Comparison of ENCODE assay signal across 6 cellular contexts in genomic region chr1:17468357-17469265, GRCh38. TPM values are rescaled to one million over a fixed set of nuclear protein-coding genes. Genes with fewer than 3 reads are reported as not detected.
DNase-seq lines count a peak whose midpoint lies in the region; ATAC-seq and TF ChIP-seq lines count a peak whose summit lies in the region.
"Not testable (repeated sequence)": the region's sequence is repeated elsewhere in the genome, so short reads cannot be mapped to it uniquely, and the experiment has no call there.

No MANE protein-coding gene starts in this region.

- not testable (repeated sequence) for H3K36me3 ChIP-seq in GM23338 (ENCODE audit: insufficient read depth); HUES6 (ENCODE audit: control insufficient read depth, insufficient read depth, low read length); endodermal cell (ENCODE audit: control insufficient read depth, insufficient read depth, low read length); iPS-20b (ENCODE audit: insufficient read depth, low read depth, low read length)

- CTCF ChIA-PET in RWPE1 (lab: Yijun Ruan, JAX) (interaction anchor here (0.6 kb wide), 1 partner anchor 8 kb away, joined by 4 read pairs; no protein-coding TSS in a partner anchor), WTC11 (lab: Charles Lee) (interaction anchor here (1.1 to 4.4 kb wide), 6 partner anchors 8 to 107 kb away, joined by 3 to 32 read pairs (median 6); no protein-coding TSS in a partner anchor)

- WGBS in endodermal cell (ENCODE audit: insufficient coverage in 1 of 2, insufficient read length in 1 of 2), 2 experiments = 91 to 92% methylated on average over 14 to 16 of the region's 16 CpGs

- H3K4me1 ChIP-seq in GM23338 (ENCODE audit: insufficient read depth) (peaks cover 17% of the 10 kb centered on the region), HUES6 (ENCODE audit: control insufficient read depth, insufficient read depth, low read length) (peaks cover 27% of the 10 kb centered on the region)
- not testable (repeated sequence) for H3K4me1 ChIP-seq in endodermal cell (ENCODE audit: control insufficient read depth, insufficient read depth, low read length); iPS-20b (ENCODE audit: insufficient read depth, low read length)

- H3K4me3 ChIP-seq in GM23338 = peak overlapping the region; percentile 14; the same call in 1 of the 2 replicates
- 0 out of 2 replicates have a peak overlapping the region, but pooled peaks have one; percentile 2 for H3K4me3 ChIP-seq in HUES6 (ENCODE audit: low read depth, low read length)
- not testable (repeated sequence) for H3K4me3 ChIP-seq in endodermal cell (ENCODE audit: low read length); iPS-20b (ENCODE audit: low read length)

- ATAC-seq in GM23338, WTC11: not testable (repeated sequence)

- H3K27ac ChIP-seq in GM23338 (ENCODE audit: low read depth) = peak overlapping the region; percentile 96
- H3K27ac ChIP-seq in HUES6 (ENCODE audit: low read depth, low read length) = peak overlapping the region; percentile 76
- H3K27ac ChIP-seq in RWPE1 = peak overlapping the region; percentile 1; the same call in 1 of the 2 replicates
- H3K27ac ChIP-seq in endodermal cell (ENCODE audit: low read depth, low read length) = not testable (repeated sequence)
- H3K27ac ChIP-seq in iPS-20b (ENCODE audit: low read length) = peak overlapping the region; percentile 85

- TF ChIP-seq CTCF in GM23338 (conservative IDR thresholded peaks at IDR 0.05; ENCODE audit: low read depth in 2 of 2); RWPE1 (conservative IDR thresholded peaks at IDR 0.05; ENCODE audit: low read depth); WTC11 (IDR thresholded peaks at IDR 0.05); endodermal cell (conservative IDR thresholded peaks at IDR 0.05): not testable (repeated sequence)

- POLR2A ChIA-PET in RWPE1 (lab: Yijun Ruan, JAX; ENCODE audit: low non-redundant PET) = interaction anchor here (0.6 kb wide), 1 partner anchor 11 kb away, joined by 6 read pairs; no protein-coding TSS in a partner anchor
- POLR2A ChIA-PET in WTC11 (lab: Charles Lee) = interaction anchor here (0.6 to 0.9 kb wide), 5 partner anchors 17 to 113 kb away, joined by 3 to 9 read pairs (median 5); partner anchors contain the start of gene RCC2

- H3K79me2 ChIP-seq in GM23338 (replicated peaks; ENCODE audit: insufficient read depth) = not testable (repeated sequence)

- not testable (repeated sequence) for H3F3A ChIP-seq in GM23338 (replicated peaks; ENCODE audit: low read depth)

- H3K4me2 ChIP-seq in GM23338 = peak overlapping the region; percentile 75

- H3K27ac Mint-ChIP-seq in GM23338 (peak overlapping the region; percentile 99), WTC11 (peak overlapping the region; percentile 100), endodermal cell (peak overlapping the region; percentile 90)

- H3K9me2 ChIP-seq in GM23338 (ENCODE audit: insufficient read depth) = not testable (repeated sequence)

- H3K27me3 Mint-ChIP-seq in GM23338 (ENCODE audit: insufficient read depth, low read depth, poor library complexity) = peaks cover 12% of the 10 kb centered on the region
- H3K27me3 Mint-ChIP-seq in WTC11 (ENCODE audit: low read depth) = peaks cover 30% of the 10 kb centered on the region
- not testable (repeated sequence) for H3K27me3 Mint-ChIP-seq in endodermal cell (ENCODE audit: insufficient read depth)

- H3K9ac ChIP-seq in HUES6 (ENCODE audit: low read length) (peak overlapping the region; percentile 94), iPS-20b (ENCODE audit: low read depth, low read length) (peak overlapping the region; percentile 59; the same call in 1 of the 2 replicates)
- not testable (repeated sequence) for H3K9ac ChIP-seq in endodermal cell (ENCODE audit: extremely low read depth, low read length, poor library complexity, severe bottlenecking)

- not testable (repeated sequence) for H4K20me1 ChIP-seq in GM23338 (replicated peaks; ENCODE audit: insufficient read depth)

- not testable (repeated sequence) for H2AFZ ChIP-seq in GM23338

- not testable (repeated sequence) for H3K9me3 Mint-ChIP-seq in GM23338, WTC11, endodermal cell

- peak; percentile 48 for DNase-seq in GM23338 (ENCODE audit: low spot score)
- not testable (repeated sequence) for DNase-seq in RWPE1 (ENCODE audit: low spot score); WTC11 (ENCODE audit: low spot score); endodermal cell

- not testable (repeated sequence) for H3K36me3 Mint-ChIP-seq in GM23338 (ENCODE audit: low read depth); WTC11; endodermal cell (ENCODE audit: low read depth)

- not testable (repeated sequence) for H3K9me3 ChIP-seq in HUES6 (ENCODE audit: control insufficient read depth, insufficient read depth, low read depth, low read length); endodermal cell (ENCODE audit: control insufficient read depth, low read length); iPS-20b (ENCODE audit: insufficient read depth, low read depth, low read length)

- H3K27me3 ChIP-seq in GM23338 (ENCODE audit: insufficient read depth); HUES6 (ENCODE audit: control insufficient read depth, insufficient read depth, low read length); endodermal cell (ENCODE audit: control insufficient read depth, insufficient read depth, low read length, poor library complexity, severe bottlenecking); iPS-20b (ENCODE audit: insufficient read depth, low read length): not testable (repeated sequence)

- peak overlapping the region; percentile 53 for H3K4me3 Mint-ChIP-seq in GM23338
- H3K4me3 Mint-ChIP-seq in WTC11 = peak overlapping the region; percentile 49
- H3K4me3 Mint-ChIP-seq in endodermal cell = not testable (repeated sequence)

- H3K4me1 Mint-ChIP-seq in GM23338 (peaks cover 24% of the 10 kb centered on the region), WTC11 (peaks cover 49% of the 10 kb centered on the region)
- H3K4me1 Mint-ChIP-seq in endodermal cell = not testable (repeated sequence)

TF ChIP-seq in GM23338, 12 proteins besides CTCF, POLR2A, EP300 and RAD21:
- TF ChIP-seq POLR2AphosphoS5 (IDR thresholded peaks at IDR 0.05; ENCODE audit: low read depth) = peak; percentile 52; the same call in 1 of the 2 replicates

TF ChIP-seq in WTC11, 78 proteins besides CTCF, POLR2A, EP300 and RAD21:
- TF ChIP-seq ZNF121 (CRISPR knock-in tag; IDR thresholded peaks at IDR 0.05) = 0 out of 2 replicates have a peak, but pooled peaks have one; percentile 5
- 0 out of 2 replicates have a peak, but pooled peaks have one; percentile 26 for TF ChIP-seq FOXK1 (CRISPR knock-in tag; IDR thresholded peaks at IDR 0.05)
- TF ChIP-seq IRF1 (CRISPR knock-in tag; IDR thresholded peaks at IDR 0.05) = 0 out of 2 replicates have a peak, but pooled peaks have one; percentile 38

RNA-seq across cellular contexts. Expression of gene RCC2, which starts 29.1 kb away (rescaled TPM):
- 367 and 386 TPM in 2 replicates for total RNA-seq in GM23338 (2014; rRNA removed; shearing (Covaris generic))
- polyA plus RNA-seq in GM23338 (2016; fragmentation: Nextera tagmentation; extraction: Ambion mirVana) = 97.1 and 99.3 TPM in 2 replicates
- total RNA-seq in WTC11 (2021) (377 to 407 TPM (median 395 TPM) in 3 replicates), endodermal cell (100 to 1,000 TPM; 240 to 325 TPM)
- polyA plus RNA-seq in endodermal cell (2013, experiment 1 of 2) = 136 TPM
- 129 TPM for polyA plus RNA-seq in endodermal cell (2013, experiment 2 of 2)
